1 cellular context compared by ENCODE assay signal in genomic region chr5:79588645-79589044, GRCh38.
TF ChIP-seq lines count a peak whose summit lies in the region.

No MANE protein-coding gene starts in this region.

TF ChIP-seq in K562, 482 proteins besides CTCF, POLR2A, EP300 and RAD21 (continued from another document and continues in another):
- TF ChIP-seq ZKSCAN8 (CRISPR knock-in tag; IDR thresholded peaks at IDR 0.05) (no peak), MEIS2 (IDR thresholded peaks at IDR 0.05; ENCODE audit: partially characterized antibody) (no peak), ARID3A (IDR thresholded peaks at IDR 0.05; ENCODE audit: borderline replicate concordance, low read depth, low read length) (no peak), SMAD3 (CRISPR knock-in tag; conservative IDR thresholded peaks at IDR 0.05) (no peak), GABPA (tag; conservative IDR thresholded peaks at IDR 0.05; ENCODE audit: low read depth) (no peak), MCM2 (IDR thresholded peaks at IDR 0.05; ENCODE audit: low read depth) (no peak), ZNF407 (IDR thresholded peaks at IDR 0.05; ENCODE audit: low read depth) (no peak), ETV6 (IDR thresholded peaks at IDR 0.05; ENCODE audit: borderline replicate concordance in 1 of 2, low read depth in 2 of 2, low read length in 1 of 2) (no peak), ETV6 (CRISPR knock-in tag; IDR thresholded peaks at IDR 0.05; ENCODE audit: borderline replicate concordance) (no peak), ZNF274 (IDR thresholded peaks at IDR 0.05; ENCODE audit: borderline replicate concordance, low read depth, low read length) (no peak), ZBTB40 (IDR thresholded peaks at IDR 0.05) (no peak), ZBTB40 (CRISPR knock-in tag; IDR thresholded peaks at IDR 0.05) (no peak), ZKSCAN3 (CRISPR knock-in tag; IDR thresholded peaks at IDR 0.05) (no peak), PTBP1 (IDR thresholded peaks at IDR 0.05; ENCODE audit: low read depth, low read length) (no peak), ZC3H8 (IDR thresholded peaks at IDR 0.05) (no peak), BRF2 (IDR thresholded peaks at IDR 0.05; ENCODE audit: borderline replicate concordance, insufficient read depth, insufficient read length) (no peak), ZNF232 (CRISPR knock-in tag; IDR thresholded peaks at IDR 0.05) (no peak), RBM22 (IDR thresholded peaks at IDR 0.05; ENCODE audit: low read depth, low read length, poor library complexity, severe bottlenecking) (no peak), PBX2 (CRISPR knock-in tag; IDR thresholded peaks at IDR 0.05; ENCODE audit: low read depth) (no peak), PBX2 (tag; conservative IDR thresholded peaks at IDR 0.05; ENCODE audit: low read depth) (no peak), CEBPZ (IDR thresholded peaks at IDR 0.05; ENCODE audit: borderline replicate concordance, low read depth, low read length) (no peak), HOXB6 (CRISPR knock-in tag; IDR thresholded peaks at IDR 0.05; ENCODE audit: borderline replicate concordance) (no peak), BRD9 (IDR thresholded peaks at IDR 0.05; ENCODE audit: low read depth, partially characterized antibody) (no peak), KLF16 (IDR thresholded peaks at IDR 0.05) (no peak), ARID1B (IDR thresholded peaks at IDR 0.05) (0 out of 2 replicates have a peak, but pooled peaks have one; percentile 8), XRCC5 (IDR thresholded peaks at IDR 0.05; ENCODE audit: low read depth, low read length) (no peak), ZNF75A (CRISPR knock-in tag; IDR thresholded peaks at IDR 0.05) (no peak), BCOR (IDR thresholded peaks at IDR 0.05) (no peak)
